In genomic region chr14:61471297-61471980, GRCh38 we compare ENCODE assay signal across 8 cellular contexts.
DNase-seq lines count a peak whose midpoint lies in the region; ATAC-seq and TF ChIP-seq lines count a peak whose summit lies in the region.

No MANE protein-coding gene starts in this region.

- no peaks in the 10 kb centered on the region for H3K27me3 Mint-ChIP-seq in naive thymus-derived CD8-positive, alpha-beta T cell

- TF ChIP-seq CTCF in BJ (IDR thresholded peaks at IDR 0.05; ENCODE audit: insufficient read depth, low read depth, low read length) (no peak), dorsolateral prefrontal cortex (IDR thresholded peaks at IDR 0.05 in 54 of 56, conservative IDR thresholded peaks at IDR 0.05 in 2 of 56; ENCODE audit: low read depth in 1 of 56, partially characterized antibody in 56 of 56) (no peak)

- peaks cover 0 to 9% (median 0%) of the 10 kb centered on the region in 9 donors for H3K9me3 Mint-ChIP-seq in naive thymus-derived CD8-positive, alpha-beta T cell

- no peaks in the 10 kb centered on the region for H3K36me3 ChIP-seq in BJ (ENCODE audit: control insufficient read depth, insufficient read depth, low read length)

- peak overlapping the region; percentile 70 to 92 (median 84) for H3K4me3 Mint-ChIP-seq in naive thymus-derived CD8-positive, alpha-beta T cell

- DNase-seq in BJ (ENCODE audit: low read depth) (no peak), NCI-H526 treated with DMSO at 0.1 percent for 48 hours (lab: John Stamatoyannopoulos, UW) (peak; percentile 55), dorsolateral prefrontal cortex (no peak), posterior cingulate gyrus (no peak), NCI-H1092 (lab: John Stamatoyannopoulos, UW) (no peak)
- DNase-seq in naive thymus-derived CD8-positive, alpha-beta T cell, result no peak
- DNase-seq in stimulated activated CD4-positive, alpha-beta T cell treated with anti-CD3 and anti-CD28 coated beads, Interleukin-4, amount 100 ng/mL, for 24 hours, result no peak

- peak overlapping the region; percentile 26; the same call in 1 of the 2 replicates for H3K4me3 ChIP-seq in BJ (ENCODE audit: low read depth, low read length)
- peak overlapping the region; percentile 9 to 68 (median 48) for H3K4me3 ChIP-seq in dorsolateral prefrontal cortex

- H3K27ac ChIP-seq in dorsolateral prefrontal cortex, result peak overlapping the region in 49 of 59 donors; percentile 3 to 78 (median 51)

- intact Hi-C loops in dorsolateral prefrontal cortex (cut with DNase I), result no loop called here
- intact Hi-C loops in posterior cingulate gyrus (cut with DNase I), result no loop called here

- peak overlapping the region in 9 of 10 donors; percentile 93 to 100 (median 99) for H3K27ac Mint-ChIP-seq in naive thymus-derived CD8-positive, alpha-beta T cell

- H3K27me3 ChIP-seq in BJ (ENCODE audit: control insufficient read depth, insufficient read depth, low read length) (no peaks in the 10 kb centered on the region), dorsolateral prefrontal cortex (no peaks in the 10 kb centered on the region)

- CTCF ChIA-PET in BJ (lab: Yijun Ruan, JAX), result interaction anchor here (0.8 to 3.2 kb wide), 6 partner anchors 9 to 366 kb away, joined by 3 to 9 read pairs (median 4); no protein-coding TSS in a partner anchor

- POLR2A ChIA-PET in BJ (lab: Charles Lee), result interaction anchor here (1.1 to 1.2 kb wide), 2 partner anchors 225 to 235 kb away, joined by 4 to 5 read pairs; no protein-coding TSS in a partner anchor
- POLR2A ChIA-PET in naive thymus-derived CD8-positive, alpha-beta T cell (lab: Charles Lee), result interaction anchor here (0.6 to 2.8 kb wide), 4 partner anchors 31 to 224 kb away, joined by 3 to 8 read pairs (median 7); partner anchors contain the start of gene HIF1A

- ATAC-seq in naive thymus-derived CD8-positive, alpha-beta T cell, result peak in 1 of 2 donors; percentile 0
- no peak for ATAC-seq in GM18909 (IDR thresholded peaks at IDR 0.05; ENCODE audit: poor library complexity, unreplicated experiment)

- peaks cover 59 to 95% (median 92%) of the 10 kb centered on the region in 4 donors for H3K4me1 Mint-ChIP-seq in naive thymus-derived CD8-positive, alpha-beta T cell

- H3K36me3 Mint-ChIP-seq in naive thymus-derived CD8-positive, alpha-beta T cell, result peaks cover 6 to 57% (median 14%) of the 10 kb centered on the region in 3 donors
